29 cellular contexts compared by ENCODE assay signal in genomic region chr1:46263146-46263545, GRCh38. TPM values are rescaled to one million over a fixed set of nuclear protein-coding genes. Genes with fewer than 3 reads are reported as not detected.
"Had no signal": no experiment of that assay in that cellular context is flagged by ENCODE, and none has a peak within 500 bp of the region (broad histone marks: within the 10 kb centered on the region; RNA-seq: fewer than 3 reads in every experiment).

No MANE protein-coding gene starts in this region.

- ATAC-seq: left cardiac atrium; left lobe of liver; lower lobe of right lung; natural killer cell; right cardiac atrium; sciatic nerve; stimulated activated naive B cell treated with anti-CD40 and anti-IgM and Interleukin-4, amounts not matched to agents 10 μg/mL and 1 μg/mL and 100 μg/mL, for 72 hours; stimulated activated naive CD8-positive, alpha-beta T cell treated with anti-CD3 and anti-CD28 coated beads, Interleukin-15, Interleukin-2, amounts not matched to agents 100 U/mL and 50 U/mL, for 24 hours had no signal

- H3K27ac ChIP-seq: lower lobe of right lung, ovary, prostate gland, skin epidermis, stomach, testis, thyroid gland, transverse colon, upper lobe of left lung, vagina had no signal

- DNase-seq: hippocampal formation; kidney glomerular epithelial cell; left cardiac atrium; lower lobe of right lung; mammary epithelial cell; mesenchymal stem cell; naive B cell; natural killer cell; ovary; retina; right cardiac atrium; stimulated activated CD4-positive, alpha-beta T cell treated with anti-CD3 and anti-CD28 coated beads, Interleukin-12 subunit alpha, Interleukin-12 subunit beta, amount 100 ng/mL, for 4 hours; stimulated activated CD4-positive, alpha-beta T cell treated with anti-CD3 and anti-CD28 coated beads, Interleukin-15, amount 100 ng/mL, for 24 hours; stimulated activated CD4-positive, alpha-beta T cell treated with anti-CD3 and anti-CD28 coated beads, Interleukin-2, amount 100 ng/mL, for 24 hours; stimulated activated CD4-positive, alpha-beta T cell treated with anti-CD3 and anti-CD28 coated beads, Interleukin-4, amount 100 ng/mL, for 1 hour; stimulated activated naive B cell treated with anti-CD40 and anti-IgM and Interleukin-4, amounts not matched to agents 10 μg/mL and 1 μg/mL and 100 μg/mL, for 72 hours; stimulated activated naive CD8-positive, alpha-beta T cell treated with anti-CD3 and anti-CD28 coated beads, Interleukin-15, Interleukin-2, amounts not matched to agents 100 U/mL and 50 U/mL, for 24 hours; stomach; testis; thyroid gland; transverse colon; upper lobe of left lung had no signal

- H3K4me3 ChIP-seq: lower lobe of right lung, ovary, prostate gland, skin epidermis, stomach, testis, thyroid gland, transverse colon, upper lobe of left lung, vagina had no signal

- H3K4me1 ChIP-seq: lower lobe of right lung, prostate gland, stomach, testis, thyroid gland, transverse colon, upper lobe of left lung, vagina had no signal

- H3K4me3 Mint-ChIP-seq: mesothelial cell of epicardium; naive B cell; natural killer cell; stimulated activated naive B cell treated with anti-CD40 and anti-IgM and Interleukin-4, amounts not matched to agents 10 μg/mL and 1 μg/mL and 100 μg/mL, for 72 hours had no signal

- H3K36me3 Mint-ChIP-seq: natural killer cell had no signal

- H3K4me1 Mint-ChIP-seq: mesothelial cell of epicardium; naive B cell; natural killer cell; stimulated activated naive B cell treated with anti-CD40 and anti-IgM and Interleukin-4, amounts not matched to agents 10 μg/mL and 1 μg/mL and 100 μg/mL, for 72 hours had no signal

- H3K9me3 ChIP-seq: lower lobe of right lung, ovary, prostate gland, stomach, testis, thyroid gland, transverse colon, upper lobe of left lung, vagina had no signal

- H3K27me3 Mint-ChIP-seq: naive B cell; stimulated activated naive B cell treated with anti-CD40 and anti-IgM and Interleukin-4, amounts not matched to agents 10 μg/mL and 1 μg/mL and 100 μg/mL, for 72 hours had no signal

- H3K9me3 Mint-ChIP-seq: mesothelial cell of epicardium; naive B cell; natural killer cell; stimulated activated naive B cell treated with anti-CD40 and anti-IgM and Interleukin-4, amounts not matched to agents 10 μg/mL and 1 μg/mL and 100 μg/mL, for 72 hours had no signal

- H3K27me3 ChIP-seq: ovary, stomach, testis, thyroid gland, transverse colon, upper lobe of left lung, vagina had no signal

- H3K27ac Mint-ChIP-seq: mesothelial cell of epicardium; natural killer cell; stimulated activated naive B cell treated with anti-CD40 and anti-IgM and Interleukin-4, amounts not matched to agents 10 μg/mL and 1 μg/mL and 100 μg/mL, for 72 hours had no signal

- H3K36me3 ChIP-seq: lower lobe of right lung, ovary, prostate gland, thyroid gland, transverse colon, upper lobe of left lung, vagina had no signal

RNA-seq across cellular contexts. Expression of gene RAD54L, which starts 15.6 kb away (rescaled TPM):
- total RNA-seq: mononuclear cell had no signal
